Comparison of ENCODE assay signal across 1 cellular context in genomic region chr3:158801696-158802398, GRCh38.
A peak's percentile ranks its signal among the peaks of the same experiment; 100 is the strongest.
TF ChIP-seq lines count a peak whose summit lies in the region.

Gene MFSD1 (plus strand): TSS chr3:158802054. CDS start chr3:158802153, 99 bp downstream.

TF ChIP-seq in HEK293, 187 proteins besides CTCF, POLR2A, EP300 and RAD21 (continued from another document and continues in another):
- TF ChIP-seq GLIS1 (tag by site-specific recombination; IDR thresholded peaks at IDR 0.05) (peak; percentile 10; the same call in 1 of the 2 replicates), ZNF19 (tag by site-specific recombination; IDR thresholded peaks at IDR 0.05; ENCODE audit: low read depth) (no peak), PRDM6 (tag by site-specific recombination; IDR thresholded peaks at IDR 0.05) (no peak), ZNF239 (tag by site-specific recombination; IDR thresholded peaks at IDR 0.05) (no peak), KLF9 (tag by site-specific recombination; IDR thresholded peaks at IDR 0.05; ENCODE audit: low read depth) (peak; percentile 99), ZNF184 (tag by site-specific recombination; IDR thresholded peaks at IDR 0.05) (no peak), SP2 (tag by site-specific recombination; IDR thresholded peaks at IDR 0.05) (peak; percentile 40), ZBTB44 (tag by site-specific recombination; IDR thresholded peaks at IDR 0.05) (no peak), ZNF610 (tag by site-specific recombination; IDR thresholded peaks at IDR 0.05; ENCODE audit: borderline replicate concordance) (peak; percentile 73), ZNF561 (tag by site-specific recombination; IDR thresholded peaks at IDR 0.05; ENCODE audit: borderline replicate concordance) (peak; percentile 77; the same call in 1 of the 2 replicates), MZF1 (tag by site-specific recombination; IDR thresholded peaks at IDR 0.05; ENCODE audit: borderline replicate concordance) (no peak), ZNF398 (tag by site-specific recombination; IDR thresholded peaks at IDR 0.05) (no peak), ZNF133 (tag by site-specific recombination; IDR thresholded peaks at IDR 0.05) (no peak), ZBTB21 (tag by site-specific recombination; IDR thresholded peaks at IDR 0.05) (no peak), ZNF311 (tag by site-specific recombination; IDR thresholded peaks at IDR 0.05; ENCODE audit: borderline replicate concordance) (no peak), ZFP69B (tag by site-specific recombination; IDR thresholded peaks at IDR 0.05) (peak; percentile 38; the same call in 1 of the 2 replicates), OVOL3 (tag by site-specific recombination; IDR thresholded peaks at IDR 0.05) (no peak), ZNF596 (tag by site-specific recombination; IDR thresholded peaks at IDR 0.05) (no peak), SCRT1 (tag by site-specific recombination; IDR thresholded peaks at IDR 0.05; ENCODE audit: borderline replicate concordance) (0 out of 2 replicates have a peak, but pooled peaks have one; percentile 35), AEBP2 (tag by site-specific recombination; IDR thresholded peaks at IDR 0.05; ENCODE audit: borderline replicate concordance) (no peak), ZNF146 (tag by site-specific recombination; IDR thresholded peaks at IDR 0.05) (no peak), ZNF112 (tag by site-specific recombination; IDR thresholded peaks at IDR 0.05) (no peak), SCRT2 (tag by site-specific recombination; IDR thresholded peaks at IDR 0.05) (no peak; the same call in 1 of the 2 replicates), ZNF558 (tag by site-specific recombination; IDR thresholded peaks at IDR 0.05) (no peak), ZBTB7A (tag by site-specific recombination; IDR thresholded peaks at IDR 0.05; ENCODE audit: low read depth) (no peak), ZBTB11 (tag by site-specific recombination; conservative IDR thresholded peaks at IDR 0.05; ENCODE audit: low read depth) (peak; percentile 37; the same call in 1 of the 2 replicates), ZNF157 (tag by site-specific recombination; IDR thresholded peaks at IDR 0.05) (no peak), ZNF2 (tag by site-specific recombination; IDR thresholded peaks at IDR 0.05) (peak; percentile 42; the same call in 1 of the 2 replicates), ZNF155 (tag by site-specific recombination; IDR thresholded peaks at IDR 0.05) (no peak), ZNF792 (tag by site-specific recombination; IDR thresholded peaks at IDR 0.05) (no peak), ZBTB20 (tag by site-specific recombination; IDR thresholded peaks at IDR 0.05) (no peak; the same call in 1 of the 2 replicates), ZNF747 (tag by site-specific recombination; IDR thresholded peaks at IDR 0.05) (no peak), ZNF416 (tag by site-specific recombination; IDR thresholded peaks at IDR 0.05) (no peak), ZNF132 (tag by site-specific recombination; IDR thresholded peaks at IDR 0.05; ENCODE audit: borderline replicate concordance) (no peak), ZFP41 (tag by site-specific recombination; IDR thresholded peaks at IDR 0.05; ENCODE audit: borderline replicate concordance) (no peak), ZNF138 (tag by site-specific recombination; IDR thresholded peaks at IDR 0.05; ENCODE audit: borderline replicate concordance) (no peak), KLF7 (tag by site-specific recombination; IDR thresholded peaks at IDR 0.05; ENCODE audit: borderline replicate concordance) (peak; percentile 93), WT1 (tag by site-specific recombination; IDR thresholded peaks at IDR 0.05) (no peak), ZNF654 (tag by site-specific recombination; IDR thresholded peaks at IDR 0.05; ENCODE audit: low read depth) (no peak), GLI2 (tag by site-specific recombination; IDR thresholded peaks at IDR 0.05; ENCODE audit: borderline replicate concordance, low read depth) (no peak)
- TF ChIP-seq, protein P1, sequence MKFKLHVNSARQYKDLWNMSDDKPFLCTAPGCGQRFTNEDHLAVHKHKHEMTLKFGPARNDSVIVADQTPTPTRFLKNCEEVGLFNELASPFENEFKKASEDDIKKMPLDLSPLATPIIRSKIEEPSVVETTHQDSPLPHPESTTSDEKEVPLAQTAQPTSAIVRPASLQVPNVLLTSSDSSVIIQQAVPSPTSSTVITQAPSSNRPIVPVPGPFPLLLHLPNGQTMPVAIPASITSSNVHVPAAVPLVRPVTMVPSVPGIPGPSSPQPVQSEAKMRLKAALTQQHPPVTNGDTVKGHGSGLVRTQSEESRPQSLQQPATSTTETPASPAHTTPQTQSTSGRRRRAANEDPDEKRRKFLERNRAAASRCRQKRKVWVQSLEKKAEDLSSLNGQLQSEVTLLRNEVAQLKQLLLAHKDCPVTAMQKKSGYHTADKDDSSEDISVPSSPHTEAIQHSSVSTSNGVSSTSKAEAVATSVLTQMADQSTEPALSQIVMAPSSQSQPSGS (tag by site-specific recombination; IDR thresholded peaks at IDR 0.05; ENCODE audit: low read depth), result no peak
- TF ChIP-seq, protein P2, sequence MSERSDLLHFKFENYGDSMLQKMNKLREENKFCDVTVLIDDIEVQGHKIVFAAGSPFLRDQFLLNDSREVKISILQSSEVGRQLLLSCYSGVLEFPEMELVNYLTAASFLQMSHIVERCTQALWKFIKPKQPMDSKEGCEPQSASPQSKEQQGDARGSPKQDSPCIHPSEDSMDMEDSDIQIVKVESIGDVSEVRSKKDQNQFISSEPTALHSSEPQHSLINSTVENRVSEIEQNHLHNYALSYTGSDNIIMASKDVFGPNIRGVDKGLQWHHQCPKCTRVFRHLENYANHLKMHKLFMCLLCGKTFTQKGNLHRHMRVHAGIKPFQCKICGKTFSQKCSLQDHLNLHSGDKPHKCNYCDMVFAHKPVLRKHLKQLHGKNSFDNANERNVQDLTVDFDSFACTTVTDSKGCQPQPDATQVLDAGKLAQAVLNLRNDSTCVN (tag by site-specific recombination; optimal IDR thresholded peaks at IDR 0.05), result peak; percentile 76
- TF ChIP-seq, protein P3, sequence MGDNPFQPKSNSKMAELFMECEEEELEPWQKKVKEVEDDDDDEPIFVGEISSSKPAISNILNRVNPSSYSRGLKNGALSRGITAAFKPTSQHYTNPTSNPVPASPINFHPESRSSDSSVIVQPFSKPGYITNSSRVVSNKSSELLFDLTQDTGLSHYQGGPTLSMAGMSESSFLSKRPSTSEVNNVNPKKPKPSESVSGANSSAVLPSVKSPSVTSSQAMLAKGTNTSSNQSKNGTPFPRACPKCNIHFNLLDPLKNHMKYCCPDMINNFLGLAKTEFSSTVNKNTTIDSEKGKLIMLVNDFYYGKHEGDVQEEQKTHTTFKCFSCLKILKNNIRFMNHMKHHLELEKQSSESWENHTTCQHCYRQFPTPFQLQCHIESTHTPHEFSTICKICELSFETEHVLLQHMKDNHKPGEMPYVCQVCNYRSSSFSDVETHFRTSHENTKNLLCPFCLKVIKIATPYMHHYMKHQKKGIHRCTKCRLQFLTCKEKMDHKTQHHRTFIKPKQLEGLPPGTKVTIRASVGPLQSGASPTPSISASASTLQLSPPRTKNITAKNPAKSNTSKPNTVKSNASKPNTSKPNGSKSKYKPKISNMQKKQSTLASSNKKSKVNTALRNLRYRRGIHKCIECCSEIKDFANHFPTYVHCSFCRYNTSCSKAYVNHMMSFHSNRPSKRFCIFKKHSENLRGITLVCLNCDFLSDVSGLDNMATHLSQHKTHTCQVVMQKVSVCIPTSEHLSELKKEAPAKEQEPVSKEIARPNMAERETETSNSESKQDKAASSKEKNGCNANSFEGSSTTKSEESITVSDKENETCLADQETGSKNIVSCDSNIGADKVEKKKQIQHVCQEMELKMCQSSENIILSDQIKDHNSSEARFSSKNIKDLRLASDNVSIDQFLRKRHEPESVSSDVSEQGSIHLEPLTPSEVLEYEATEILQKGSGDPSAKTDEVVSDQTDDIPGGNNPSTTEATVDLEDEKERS (tag by site-specific recombination; IDR thresholded peaks at IDR 0.05), result no peak
- TF ChIP-seq, protein P4, sequence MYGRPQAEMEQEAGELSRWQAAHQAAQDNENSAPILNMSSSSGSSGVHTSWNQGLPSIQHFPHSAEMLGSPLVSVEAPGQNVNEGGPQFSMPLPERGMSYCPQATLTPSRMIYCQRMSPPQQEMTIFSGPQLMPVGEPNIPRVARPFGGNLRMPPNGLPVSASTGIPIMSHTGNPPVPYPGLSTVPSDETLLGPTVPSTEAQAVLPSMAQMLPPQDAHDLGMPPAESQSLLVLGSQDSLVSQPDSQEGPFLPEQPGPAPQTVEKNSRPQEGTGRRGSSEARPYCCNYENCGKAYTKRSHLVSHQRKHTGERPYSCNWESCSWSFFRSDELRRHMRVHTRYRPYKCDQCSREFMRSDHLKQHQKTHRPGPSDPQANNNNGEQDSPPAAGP (tag by site-specific recombination; IDR thresholded peaks at IDR 0.05), result peak; percentile 50; the same call in 1 of the 2 replicates
